In the genomic region with DNA sequence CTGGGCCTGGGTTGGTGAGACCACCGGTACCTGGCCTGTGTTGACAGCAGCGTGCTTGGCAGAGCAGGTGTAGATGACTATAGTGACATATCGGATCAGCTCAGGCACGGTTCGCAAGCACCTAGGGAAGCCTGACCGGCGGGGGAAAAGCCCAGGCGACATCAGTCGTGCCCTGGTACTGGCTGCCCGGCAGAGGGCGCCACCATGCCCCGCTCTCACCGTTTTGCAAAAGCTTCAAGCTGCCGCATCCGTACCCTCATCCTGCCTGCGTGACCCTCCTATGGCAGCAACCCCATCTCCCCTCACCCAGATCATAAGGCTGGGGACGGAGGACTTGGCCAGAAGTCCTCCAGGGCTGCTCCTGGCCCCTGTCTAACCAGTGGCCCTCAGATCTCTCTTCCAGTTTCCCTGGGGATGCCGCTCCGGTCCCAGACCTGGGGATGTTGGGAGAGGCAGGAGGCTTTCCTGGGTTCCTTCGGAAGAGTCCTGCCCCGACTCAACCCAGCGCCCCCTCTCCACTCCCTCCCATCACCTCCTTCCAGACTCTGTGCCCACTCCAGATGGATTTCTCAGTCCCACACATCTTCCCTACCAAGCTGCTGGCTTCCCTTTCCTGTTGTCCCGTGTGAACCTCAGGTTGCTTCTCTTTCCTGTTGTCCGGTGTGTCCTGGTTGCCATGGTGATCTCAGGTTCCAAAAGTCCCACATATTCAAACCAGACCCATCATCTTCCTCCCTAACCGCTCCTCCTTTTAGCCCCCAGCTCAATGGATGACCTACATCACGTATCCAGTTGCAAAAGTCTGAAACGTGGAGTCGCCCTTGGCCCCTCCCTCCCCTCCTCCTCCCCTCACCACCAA, we compare ENCODE assay signal across 8 cellular contexts. TPM values are rescaled to one million over a fixed set of nuclear protein-coding genes. Genes with fewer than 3 reads are reported as not detected.
DNase-seq lines count a peak whose midpoint lies in the region; ATAC-seq, FAIRE-seq and TF ChIP-seq lines count a peak whose summit lies in the region.

No MANE protein-coding gene starts in this region.

- no peak for ATAC-seq in HG03457 (IDR thresholded peaks at IDR 0.05; ENCODE audit: unreplicated experiment)

- H3K36me3 Mint-ChIP-seq in activated T-helper 2 cell treated with anti-CD3 and anti-CD28 coated beads, Interferon-gamma antibody, Interleukin-2, Interleukin-4, amounts not matched to agents 10 μg/mL and 5 μg/mL and 100 μg/mL, durations not matched to agents 14 hours and 24 hours and 36 hours (ENCODE audit: low read depth) = no peaks in the 10 kb centered on the region
- H3K36me3 Mint-ChIP-seq in osteocyte (ENCODE audit: unreplicated experiment) = no peaks in the 10 kb centered on the region

- intact Hi-C loops in activated T-helper 2 cell treated with anti-CD3 and anti-CD28 coated beads, Interferon-gamma antibody, Interleukin-2, Interleukin-4, amounts not matched to agents 10 μg/mL and 5 μg/mL and 100 μg/mL, durations not matched to agents 14 hours and 24 hours and 36 hours (cut with micrococcal nuclease) = loop anchor here (2.0 kb wide), 1 partner anchor 17 kb away; no protein-coding TSS in a partner anchor

- H3K36me3 ChIP-seq in Peyer's patch = no peaks in the 10 kb centered on the region
- no peaks in the 10 kb centered on the region for H3K36me3 ChIP-seq in tibial nerve

- H3K27me3 ChIP-seq in HL-60 (ENCODE audit: insufficient read depth, poor library complexity, severe bottlenecking) = no peaks in the 10 kb centered on the region
- H3K27me3 ChIP-seq in Peyer's patch = peaks cover 0 to 27% of the 10 kb centered on the region in 2 donors
- peaks cover 0 to 79% of the 10 kb centered on the region in 2 donors for H3K27me3 ChIP-seq in tibial nerve

- H3K4me3 Mint-ChIP-seq in activated T-helper 2 cell treated with anti-CD3 and anti-CD28 coated beads, Interferon-gamma antibody, Interleukin-2, Interleukin-4, amounts not matched to agents 10 μg/mL and 5 μg/mL and 100 μg/mL, durations not matched to agents 14 hours and 24 hours and 36 hours (ENCODE audit: low read depth) = peak overlapping the region; percentile 64
- peak overlapping the region; percentile 26 for H3K4me3 Mint-ChIP-seq in osteocyte (ENCODE audit: unreplicated experiment)

- H3K4me1 Mint-ChIP-seq in activated T-helper 2 cell treated with anti-CD3 and anti-CD28 coated beads, Interferon-gamma antibody, Interleukin-2, Interleukin-4, amounts not matched to agents 10 μg/mL and 5 μg/mL and 100 μg/mL, durations not matched to agents 14 hours and 24 hours and 36 hours (ENCODE audit: low read depth) = peaks cover 16% of the 10 kb centered on the region
- H3K4me1 Mint-ChIP-seq in osteocyte (ENCODE audit: unreplicated experiment) = peaks cover 12% of the 10 kb centered on the region

- TF ChIP-seq POLR2A in Peyer's patch (IDR thresholded peaks at IDR 0.05) (no peak), tibial nerve (IDR thresholded peaks at IDR 0.05) (no peak)

- peak overlapping the region; percentile 58 for H3K27ac Mint-ChIP-seq in activated T-helper 2 cell treated with anti-CD3 and anti-CD28 coated beads, Interferon-gamma antibody, Interleukin-2, Interleukin-4, amounts not matched to agents 10 μg/mL and 5 μg/mL and 100 μg/mL, durations not matched to agents 14 hours and 24 hours and 36 hours
- no peak overlapping the region for H3K27ac Mint-ChIP-seq in osteocyte (ENCODE audit: unreplicated experiment)

- TF ChIP-seq EP300 in tibial nerve (IDR thresholded peaks at IDR 0.05) = no peak

- 4 to 11% methylated on average over 17 to 28 of the region's 28 CpGs for whole genome bisulfite sequencing in tibial nerve, 2 donors

- peaks cover 55% of the 10 kb centered on the region for H3K27me3 Mint-ChIP-seq in activated T-helper 2 cell treated with anti-CD3 and anti-CD28 coated beads, Interferon-gamma antibody, Interleukin-2, Interleukin-4, amounts not matched to agents 10 μg/mL and 5 μg/mL and 100 μg/mL, durations not matched to agents 14 hours and 24 hours and 36 hours (ENCODE audit: low read depth)
- peaks cover 86% of the 10 kb centered on the region for H3K27me3 Mint-ChIP-seq in osteocyte (ENCODE audit: unreplicated experiment)

- FAIRE-seq in D721Med (lab: Jason Lieb, UNC) (no peak), frontal cortex (lab: Jason Lieb, UNC) (no peak)

- H3K9me3 Mint-ChIP-seq in activated T-helper 2 cell treated with anti-CD3 and anti-CD28 coated beads, Interferon-gamma antibody, Interleukin-2, Interleukin-4, amounts not matched to agents 10 μg/mL and 5 μg/mL and 100 μg/mL, durations not matched to agents 14 hours and 24 hours and 36 hours = no peaks in the 10 kb centered on the region
- H3K9me3 Mint-ChIP-seq in osteocyte (ENCODE audit: unreplicated experiment) = no peaks in the 10 kb centered on the region

- H3K4me1 ChIP-seq in Peyer's patch (peaks cover 9 to 34% (median 14%) of the 10 kb centered on the region in 4 donors), tibial nerve (peaks cover 0 to 27% (median 13%) of the 10 kb centered on the region in 4 donors)

- H3K9me3 ChIP-seq in Peyer's patch (no peaks in the 10 kb centered on the region), tibial nerve (no peaks in the 10 kb centered on the region)

- TF ChIP-seq CTCF in D721Med (IDR thresholded peaks at IDR 0.05; ENCODE audit: insufficient read depth, missing control alignments) (peak; percentile 45), HL-60 (IDR thresholded peaks at IDR 0.05; ENCODE audit: insufficient read depth, low read length) (peak; percentile 57), Peyer's patch (IDR thresholded peaks at IDR 0.05) (peak; percentile 67 to 92 (median 82)), osteocyte (IDR thresholded peaks at IDR 0.05) (peak; percentile 85), tibial nerve (IDR thresholded peaks at IDR 0.05) (peak; percentile 62 to 91 (median 81))

- no peak overlapping the region for H3K27ac ChIP-seq in HL-60 (replicated peaks)
- H3K27ac ChIP-seq in Peyer's patch = no peak overlapping the region
- no peak overlapping the region for H3K27ac ChIP-seq in tibial nerve

- peak; percentile 92 for DNase-seq in D721Med (ENCODE audit: insufficient read length, low spot score)
- peak in 1 of 2 experiments; percentile 31 for DNase-seq in HL-60 (ENCODE audit: low read depth in 1 of 2, low spot score in 1 of 2)
- peak; percentile 61 to 87 (median 85) for DNase-seq in Peyer's patch
- peak; percentile 73 for DNase-seq in activated T-helper 2 cell treated with anti-CD3 and anti-CD28 coated beads, Interferon-gamma antibody, Interleukin-2, Interleukin-4, amounts not matched to agents 10 μg/mL and 5 μg/mL and 100 μg/mL, durations not matched to agents 14 hours and 24 hours and 36 hours (ENCODE audit: low spot score)
- DNase-seq in frontal cortex (ENCODE audit: low spot score in 2 of 2) = peak; percentile 64 to 83
- DNase-seq in osteocyte (ENCODE audit: extremely low spot score, unreplicated experiment) = peak; percentile 89
- DNase-seq in tibial nerve (ENCODE audit: low spot score in 2 of 2) = no peak

- H3K4me3 ChIP-seq in HL-60 (replicated peaks; ENCODE audit: insufficient read depth, low read length) (no peak overlapping the region), Peyer's patch (peak overlapping the region in 3 of 4 donors; percentile 6 to 35 (median 33)), tibial nerve (peak overlapping the region in 2 of 4 donors; percentile 3 to 12)

RNA-seq across cellular contexts. Expression of a gene that starts 13.7 kb away (rescaled TPM):
- total RNA-seq in Peyer's patch (under 1 TPM in 1 of 4 donors, not detected in 3; 0.83 TPM), frontal cortex (not detected), osteocyte (not detected in 2 replicates), tibial nerve (not detected)
- total RNA-seq in activated T-helper 2 cell treated with anti-CD3 and anti-CD28 coated beads, Interferon-gamma antibody, Interleukin-2, Interleukin-4, amounts not matched to agents 10 μg/mL and 5 μg/mL and 100 μg/mL, durations not matched to agents 14 hours and 24 hours and 36 hours = 0.87 and 1.4 TPM in 2 replicates

RNA-seq across cellular contexts. Expression of a gene that starts 35.0 kb away (rescaled TPM):
- 1 to 10 TPM in 3 of 4 donors, under 1 TPM in 1; 0.70 to 4.1 (median 2.1) TPM for total RNA-seq in Peyer's patch
- not detected in 2 replicates for total RNA-seq in activated T-helper 2 cell treated with anti-CD3 and anti-CD28 coated beads, Interferon-gamma antibody, Interleukin-2, Interleukin-4, amounts not matched to agents 10 μg/mL and 5 μg/mL and 100 μg/mL, durations not matched to agents 14 hours and 24 hours and 36 hours
- total RNA-seq in frontal cortex = under 0.01 TPM
- total RNA-seq in osteocyte = not detected in 2 replicates
- total RNA-seq in tibial nerve = 10 to 100 TPM in 2 of 4 donors, 1 to 10 TPM in 2; 3.8 to 22.8 (median 9.3) TPM

RNA-seq across cellular contexts. Expression of a gene that starts 44.5 kb away (rescaled TPM):
- total RNA-seq in Peyer's patch (not detected), frontal cortex (0.82 TPM), osteocyte (not detected in 2 replicates), tibial nerve (not detected)
- total RNA-seq in activated T-helper 2 cell treated with anti-CD3 and anti-CD28 coated beads, Interferon-gamma antibody, Interleukin-2, Interleukin-4, amounts not matched to agents 10 μg/mL and 5 μg/mL and 100 μg/mL, durations not matched to agents 14 hours and 24 hours and 36 hours = not detected in 2 replicates

RNA-seq across cellular contexts. Expression of a gene that starts 50.0 kb away (rescaled TPM):
- total RNA-seq in Peyer's patch = not detected
- total RNA-seq in activated T-helper 2 cell treated with anti-CD3 and anti-CD28 coated beads, Interferon-gamma antibody, Interleukin-2, Interleukin-4, amounts not matched to agents 10 μg/mL and 5 μg/mL and 100 μg/mL, durations not matched to agents 14 hours and 24 hours and 36 hours = 2.4 and 3.1 TPM in 2 replicates
- total RNA-seq in frontal cortex = 1.2 TPM
- total RNA-seq in osteocyte = 2.0 and 2.3 TPM in 2 replicates
- 1 to 10 TPM in 1 of 4 donors, not detected in 3; 2.1 TPM for total RNA-seq in tibial nerve

Comparison
In these comparisons a context has a peak if more than half of its experiments do, and no peak if none do; other contexts are left out.
1. DNase-seq: peak in D721Med (single experiment), Peyer's patch (3 of 3), activated T-helper 2 cell treated with anti-CD3 and anti-CD28 coated beads, Interferon-gamma antibody, Interleukin-2, Interleukin-4, amounts not matched to agents 10 μg/mL and 5 μg/mL and 100 μg/mL, durations not matched to agents 14 hours and 24 hours and 36 hours (single experiment), frontal cortex (2 of 2) and osteocyte (single experiment); none in tibial nerve (0 of 2).
2. Peak in every context shown above with its lines, with median percentiles within 50 percentile points of each other: CTCF ChIP-seq.